11 cellular contexts compared by ENCODE assay signal in genomic region chr16:24645739-24646645, GRCh38.
A peak's percentile ranks its signal among the peaks of the same experiment; 100 is the strongest.
DNase-seq lines count a peak whose midpoint lies in the region; ATAC-seq and TF ChIP-seq lines count a peak whose summit lies in the region.
"Had no signal": no experiment of that assay in that cellular context is flagged by ENCODE, and none has a peak within 500 bp of the region (broad histone marks: within the 10 kb centered on the region; RNA-seq: fewer than 3 reads in every experiment).

No MANE protein-coding gene starts in this region.

- H3K4me3 ChIP-seq in NB4 (ENCODE audit: low read depth, low read length) (no peak overlapping the region), mesodermal cell (ENCODE audit: extremely low read depth, insufficient read depth, low read length, poor library complexity, severe bottlenecking) (no peak overlapping the region)

- peak; percentile 94 for DNase-seq in AG08395 (ENCODE audit: low spot score)
- DNase-seq in NB4 (ENCODE audit: low read depth): peak; percentile 11
- DNase-seq in dermis blood vessel endothelial cell: peak; percentile 96
- no peak for DNase-seq in effector CD8-positive, alpha-beta T cell (lab: John Stamatoyannopoulos, UW)
- DNase-seq in activated CD4-positive, CD25-positive, alpha-beta regulatory T cell (lab: John Stamatoyannopoulos, UW): no peak
- DNase-seq in DMS79 (lab: John Stamatoyannopoulos, UW): no peak
- DNase-seq: DMS153, glutamatergic neuron, retina had no signal

- H3K9me3 ChIP-seq in mesodermal cell (ENCODE audit: control insufficient read depth, low read length): no peaks in the 10 kb centered on the region

- 100% methylated on average over 1 to 3 of the region's 5 CpGs for WGBS in mesodermal cell (ENCODE audit: insufficient coverage in 2 of 2), 2 experiments

- no peak for TF ChIP-seq POLR2A in NB4 (IDR thresholded peaks at IDR 0.05; ENCODE audit: extremely low read depth, insufficient read length)

- no peaks in the 10 kb centered on the region for H3K4me1 ChIP-seq in mesodermal cell (ENCODE audit: control insufficient read depth, insufficient read depth, low read length, poor library complexity, severe bottlenecking)

- no peak for ATAC-seq in HG03139 (IDR thresholded peaks at IDR 0.05; ENCODE audit: unreplicated experiment)

- TF ChIP-seq CTCF in NB4 (IDR thresholded peaks at IDR 0.05; ENCODE audit: low read depth, low read length): no peak

- H3K36me3 ChIP-seq in mesodermal cell (ENCODE audit: control insufficient read depth, insufficient read depth, low read length): no peaks in the 10 kb centered on the region

- peak overlapping the region; percentile 42 for H3K27ac ChIP-seq in mesodermal cell (ENCODE audit: low read depth, low read length, severe bottlenecking)

Comparison
In these comparisons a context has a peak if more than half of its experiments do, and no peak if none do; other contexts are left out.
1. DNase-seq: peak in AG08395 (single experiment), NB4 (single experiment) and dermis blood vessel endothelial cell (single experiment); none in effector CD8-positive, alpha-beta T cell (single experiment), activated CD4-positive, CD25-positive, alpha-beta regulatory T cell (0 of 4) and DMS79 (single experiment).